Comparison of ENCODE assay signal across 3 cellular contexts in the genomic region with DNA sequence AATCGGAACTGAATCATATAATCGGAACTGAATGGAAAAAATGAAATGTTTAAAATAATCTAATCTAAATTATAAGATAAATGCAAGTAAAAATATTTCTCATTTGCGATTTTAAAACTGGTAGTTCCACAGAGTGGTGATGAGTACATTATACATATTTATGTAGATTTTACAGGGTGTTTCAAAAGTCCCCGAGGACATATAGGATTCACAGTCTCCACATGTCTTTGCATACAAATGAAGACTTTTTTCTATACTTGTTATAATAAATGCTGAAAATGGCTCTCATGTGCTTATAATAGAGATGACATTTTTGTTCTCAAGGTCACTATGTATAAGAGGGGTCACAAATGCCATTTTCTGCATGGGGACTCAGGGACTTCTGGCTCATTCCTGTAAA.
"Had no signal": no experiment of that assay in that cellular context is flagged by ENCODE, and none has a peak within 500 bp of the region (broad histone marks: within the 10 kb centered on the region; RNA-seq: fewer than 3 reads in every experiment).

No MANE protein-coding gene starts in this region.

- DNase-seq: GDM1, GF-D8 had no signal

- H3K4me3 ChIP-seq: GM12878 had no signal
